ENCODE assay signal across 2 cellular contexts in the genomic region with DNA sequence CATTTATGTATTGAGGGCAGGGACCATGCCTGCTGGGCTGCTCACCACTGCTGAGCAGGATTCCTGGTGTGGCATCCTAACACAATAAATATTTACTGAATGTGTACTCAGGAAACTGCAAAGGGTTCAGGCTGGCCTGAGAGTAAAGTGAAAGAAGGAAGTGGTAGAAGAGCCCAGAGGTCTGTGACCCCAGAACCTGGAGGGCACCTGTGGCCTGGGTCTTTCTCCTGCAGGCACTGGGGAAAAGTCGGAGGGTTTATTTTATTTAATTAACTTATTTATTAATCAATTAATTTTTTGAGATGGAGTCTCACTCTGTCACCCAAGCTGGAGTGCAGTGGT.
TF ChIP-seq lines count a peak whose summit lies in the region.

No MANE protein-coding gene starts in this region.

TF ChIP-seq in IMR-90, 13 proteins besides CTCF, POLR2A, EP300 and RAD21:
- TF ChIP-seq CEBPB (IDR thresholded peaks at IDR 0.05; ENCODE audit: low read depth, low read length), result no peak
- TF ChIP-seq, protein P1, sequence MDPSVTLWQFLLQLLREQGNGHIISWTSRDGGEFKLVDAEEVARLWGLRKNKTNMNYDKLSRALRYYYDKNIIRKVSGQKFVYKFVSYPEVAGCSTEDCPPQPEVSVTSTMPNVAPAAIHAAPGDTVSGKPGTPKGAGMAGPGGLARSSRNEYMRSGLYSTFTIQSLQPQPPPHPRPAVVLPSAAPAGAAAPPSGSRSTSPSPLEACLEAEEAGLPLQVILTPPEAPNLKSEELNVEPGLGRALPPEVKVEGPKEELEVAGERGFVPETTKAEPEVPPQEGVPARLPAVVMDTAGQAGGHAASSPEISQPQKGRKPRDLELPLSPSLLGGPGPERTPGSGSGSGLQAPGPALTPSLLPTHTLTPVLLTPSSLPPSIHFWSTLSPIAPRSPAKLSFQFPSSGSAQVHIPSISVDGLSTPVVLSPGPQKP (IDR thresholded peaks at IDR 0.05; ENCODE audit: borderline replicate concordance, low read depth, low read length), result no peak
- TF ChIP-seq BHLHE40 (IDR thresholded peaks at IDR 0.05; ENCODE audit: low read depth, low read length), result no peak
- no peak for TF ChIP-seq NFE2L2 (IDR thresholded peaks at IDR 0.05; ENCODE audit: low read depth, low read length)
- no peak for TF ChIP-seq RFX5 (IDR thresholded peaks at IDR 0.05; ENCODE audit: low read depth, low read length)
- TF ChIP-seq MXI1 (IDR thresholded peaks at IDR 0.05; ENCODE audit: borderline replicate concordance, low read depth, low read length), result no peak
- TF ChIP-seq RCOR1 (IDR thresholded peaks at IDR 0.05; ENCODE audit: insufficient replicate concordance, low read length), result no peak
- TF ChIP-seq CHD1 (IDR thresholded peaks at IDR 0.05; ENCODE audit: low read depth, low read length), result no peak
- no peak for TF ChIP-seq FOS (IDR thresholded peaks at IDR 0.05; ENCODE audit: low read depth, low read length)
- TF ChIP-seq, protein P2, sequence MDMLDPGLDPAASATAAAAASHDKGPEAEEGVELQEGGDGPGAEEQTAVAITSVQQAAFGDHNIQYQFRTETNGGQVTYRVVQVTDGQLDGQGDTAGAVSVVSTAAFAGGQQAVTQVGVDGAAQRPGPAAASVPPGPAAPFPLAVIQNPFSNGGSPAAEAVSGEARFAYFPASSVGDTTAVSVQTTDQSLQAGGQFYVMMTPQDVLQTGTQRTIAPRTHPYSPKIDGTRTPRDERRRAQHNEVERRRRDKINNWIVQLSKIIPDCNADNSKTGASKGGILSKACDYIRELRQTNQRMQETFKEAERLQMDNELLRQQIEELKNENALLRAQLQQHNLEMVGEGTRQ (IDR thresholded peaks at IDR 0.05; ENCODE audit: low read depth, low read length), result no peak
- no peak for TF ChIP-seq MAFK (IDR thresholded peaks at IDR 0.05; ENCODE audit: low read depth, low read length)
- TF ChIP-seq MAZ (IDR thresholded peaks at IDR 0.05; ENCODE audit: borderline replicate concordance, low read depth, low read length), result no peak
- TF ChIP-seq SMC3 (IDR thresholded peaks at IDR 0.05; ENCODE audit: low read depth, low read length), result no peak

TF ChIP-seq in GM12878, 131 proteins besides CTCF, POLR2A, EP300 and RAD21:
- TF ChIP-seq FOS (IDR thresholded peaks at IDR 0.05; ENCODE audit: borderline replicate concordance, extremely low read depth, insufficient read length), result no peak
- TF ChIP-seq, protein P3, sequence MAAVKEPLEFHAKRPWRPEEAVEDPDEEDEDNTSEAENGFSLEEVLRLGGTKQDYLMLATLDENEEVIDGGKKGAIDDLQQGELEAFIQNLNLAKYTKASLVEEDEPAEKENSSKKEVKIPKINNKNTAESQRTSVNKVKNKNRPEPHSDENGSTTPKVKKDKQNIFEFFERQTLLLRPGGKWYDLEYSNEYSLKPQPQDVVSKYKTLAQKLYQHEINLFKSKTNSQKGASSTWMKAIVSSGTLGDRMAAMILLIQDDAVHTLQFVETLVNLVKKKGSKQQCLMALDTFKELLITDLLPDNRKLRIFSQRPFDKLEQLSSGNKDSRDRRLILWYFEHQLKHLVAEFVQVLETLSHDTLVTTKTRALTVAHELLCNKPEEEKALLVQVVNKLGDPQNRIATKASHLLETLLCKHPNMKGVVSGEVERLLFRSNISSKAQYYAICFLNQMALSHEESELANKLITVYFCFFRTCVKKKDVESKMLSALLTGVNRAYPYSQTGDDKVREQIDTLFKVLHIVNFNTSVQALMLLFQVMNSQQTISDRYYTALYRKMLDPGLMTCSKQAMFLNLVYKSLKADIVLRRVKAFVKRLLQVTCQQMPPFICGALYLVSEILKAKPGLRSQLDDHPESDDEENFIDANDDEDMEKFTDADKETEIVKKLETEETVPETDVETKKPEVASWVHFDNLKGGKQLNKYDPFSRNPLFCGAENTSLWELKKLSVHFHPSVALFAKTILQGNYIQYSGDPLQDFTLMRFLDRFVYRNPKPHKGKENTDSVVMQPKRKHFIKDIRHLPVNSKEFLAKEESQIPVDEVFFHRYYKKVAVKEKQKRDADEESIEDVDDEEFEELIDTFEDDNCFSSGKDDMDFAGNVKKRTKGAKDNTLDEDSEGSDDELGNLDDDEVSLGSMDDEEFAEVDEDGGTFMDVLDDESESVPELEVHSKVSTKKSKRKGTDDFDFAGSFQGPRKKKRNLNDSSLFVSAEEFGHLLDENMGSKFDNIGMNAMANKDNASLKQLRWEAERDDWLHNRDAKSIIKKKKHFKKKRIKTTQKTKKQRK (IDR thresholded peaks at IDR 0.05; ENCODE audit: low read depth, low read length), result no peak
- TF ChIP-seq, protein P4, sequence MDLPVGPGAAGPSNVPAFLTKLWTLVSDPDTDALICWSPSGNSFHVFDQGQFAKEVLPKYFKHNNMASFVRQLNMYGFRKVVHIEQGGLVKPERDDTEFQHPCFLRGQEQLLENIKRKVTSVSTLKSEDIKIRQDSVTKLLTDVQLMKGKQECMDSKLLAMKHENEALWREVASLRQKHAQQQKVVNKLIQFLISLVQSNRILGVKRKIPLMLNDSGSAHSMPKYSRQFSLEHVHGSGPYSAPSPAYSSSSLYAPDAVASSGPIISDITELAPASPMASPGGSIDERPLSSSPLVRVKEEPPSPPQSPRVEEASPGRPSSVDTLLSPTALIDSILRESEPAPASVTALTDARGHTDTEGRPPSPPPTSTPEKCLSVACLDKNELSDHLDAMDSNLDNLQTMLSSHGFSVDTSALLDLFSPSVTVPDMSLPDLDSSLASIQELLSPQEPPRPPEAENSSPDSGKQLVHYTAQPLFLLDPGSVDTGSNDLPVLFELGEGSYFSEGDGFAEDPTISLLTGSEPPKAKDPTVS (IDR thresholded peaks at IDR 0.05; ENCODE audit: low read depth, low read length), result no peak
- no peak for TF ChIP-seq MYB (IDR thresholded peaks at IDR 0.05; ENCODE audit: borderline replicate concordance, low read depth, low read length)
- TF ChIP-seq, protein P5, sequence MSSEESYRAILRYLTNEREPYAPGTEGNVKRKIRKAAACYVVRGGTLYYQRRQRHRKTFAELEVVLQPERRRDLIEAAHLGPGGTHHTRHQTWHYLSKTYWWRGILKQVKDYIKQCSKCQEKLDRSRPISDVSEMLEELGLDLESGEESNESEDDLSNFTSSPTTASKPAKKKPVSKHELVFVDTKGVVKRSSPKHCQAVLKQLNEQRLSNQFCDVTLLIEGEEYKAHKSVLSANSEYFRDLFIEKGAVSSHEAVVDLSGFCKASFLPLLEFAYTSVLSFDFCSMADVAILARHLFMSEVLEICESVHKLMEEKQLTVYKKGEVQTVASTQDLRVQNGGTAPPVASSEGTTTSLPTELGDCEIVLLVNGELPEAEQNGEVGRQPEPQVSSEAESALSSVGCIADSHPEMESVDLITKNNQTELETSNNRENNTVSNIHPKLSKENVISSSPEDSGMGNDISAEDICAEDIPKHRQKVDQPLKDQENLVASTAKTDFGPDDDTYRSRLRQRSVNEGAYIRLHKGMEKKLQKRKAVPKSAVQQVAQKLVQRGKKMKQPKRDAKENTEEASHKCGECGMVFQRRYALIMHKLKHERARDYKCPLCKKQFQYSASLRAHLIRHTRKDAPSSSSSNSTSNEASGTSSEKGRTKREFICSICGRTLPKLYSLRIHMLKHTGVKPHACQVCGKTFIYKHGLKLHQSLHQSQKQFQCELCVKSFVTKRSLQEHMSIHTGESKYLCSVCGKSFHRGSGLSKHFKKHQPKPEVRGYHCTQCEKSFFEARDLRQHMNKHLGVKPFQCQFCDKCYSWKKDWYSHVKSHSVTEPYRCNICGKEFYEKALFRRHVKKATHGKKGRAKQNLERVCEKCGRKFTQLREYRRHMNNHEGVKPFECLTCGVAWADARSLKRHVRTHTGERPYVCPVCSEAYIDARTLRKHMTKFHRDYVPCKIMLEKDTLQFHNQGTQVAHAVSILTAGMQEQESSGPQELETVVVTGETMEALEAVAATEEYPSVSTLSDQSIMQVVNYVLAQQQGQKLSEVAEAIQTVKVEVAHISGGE (CRISPR knock-in tag; IDR thresholded peaks at IDR 0.05), result no peak
- TF ChIP-seq CHD2 (IDR thresholded peaks at IDR 0.05; ENCODE audit: borderline replicate concordance, low read depth, low read length), result no peak
- TF ChIP-seq ATF7 (IDR thresholded peaks at IDR 0.05; ENCODE audit: low read depth), result no peak
- peak; percentile 72; the same call in 1 of the 2 replicates for TF ChIP-seq SPI1 (IDR thresholded peaks at IDR 0.05; ENCODE audit: borderline replicate concordance, insufficient read depth, low read depth, low read length)
- TF ChIP-seq ZNF622 (IDR thresholded peaks at IDR 0.05), result no peak
- TF ChIP-seq HDAC6 (IDR thresholded peaks at IDR 0.05; ENCODE audit: unreplicated experiment), result no peak
- no peak for TF ChIP-seq SMARCA5 (IDR thresholded peaks at IDR 0.05)
- TF ChIP-seq NR2C2 (IDR thresholded peaks at IDR 0.05; ENCODE audit: borderline replicate concordance, control insufficient read depth, insufficient read length, low read depth), result no peak
- no peak for TF ChIP-seq EED (IDR thresholded peaks at IDR 0.05; ENCODE audit: low read depth)
- TF ChIP-seq KAT2A (conservative IDR thresholded peaks at IDR 0.05; ENCODE audit: control insufficient read depth, low read depth, low read length), result no peak
- TF ChIP-seq, protein P6, sequence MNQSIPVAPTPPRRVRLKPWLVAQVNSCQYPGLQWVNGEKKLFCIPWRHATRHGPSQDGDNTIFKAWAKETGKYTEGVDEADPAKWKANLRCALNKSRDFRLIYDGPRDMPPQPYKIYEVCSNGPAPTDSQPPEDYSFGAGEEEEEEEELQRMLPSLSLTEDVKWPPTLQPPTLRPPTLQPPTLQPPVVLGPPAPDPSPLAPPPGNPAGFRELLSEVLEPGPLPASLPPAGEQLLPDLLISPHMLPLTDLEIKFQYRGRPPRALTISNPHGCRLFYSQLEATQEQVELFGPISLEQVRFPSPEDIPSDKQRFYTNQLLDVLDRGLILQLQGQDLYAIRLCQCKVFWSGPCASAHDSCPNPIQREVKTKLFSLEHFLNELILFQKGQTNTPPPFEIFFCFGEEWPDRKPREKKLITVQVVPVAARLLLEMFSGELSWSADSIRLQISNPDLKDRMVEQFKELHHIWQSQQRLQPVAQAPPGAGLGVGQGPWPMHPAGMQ (IDR thresholded peaks at IDR 0.05; ENCODE audit: borderline replicate concordance), result no peak
- TF ChIP-seq NR2F1 (conservative IDR thresholded peaks at IDR 0.05), result peak; percentile 72
- TF ChIP-seq TBL1XR1 (IDR thresholded peaks at IDR 0.05; ENCODE audit: low read depth, low read length), result no peak
